In genomic region chr19:40921005-40921897, GRCh38 we compare ENCODE assay signal across 1 cellular context.
TF ChIP-seq lines count a peak whose summit lies in the region.

No MANE protein-coding gene starts in this region.

TF ChIP-seq in K562, 482 proteins besides CTCF, POLR2A, EP300 and RAD21 (continued from another document):
- TF ChIP-seq GTF2E2 (tag; IDR thresholded peaks at IDR 0.05) (0 out of 2 replicates have a peak, but pooled peaks have one; percentile 54), ZNF512 (tag; IDR thresholded peaks at IDR 0.05) (no peak), ZNF217 (CRISPR knock-in tag; IDR thresholded peaks at IDR 0.05) (no peak), EHMT2 (IDR thresholded peaks at IDR 0.05) (no peak), PHTF2 (CRISPR knock-in tag; IDR thresholded peaks at IDR 0.05) (no peak), SIX5 (IDR thresholded peaks at IDR 0.05; ENCODE audit: borderline replicate concordance in 1 of 2, insufficient read depth in 1 of 2, low read depth in 1 of 2, low read length in 2 of 2) (no peak), GATA2 (CRISPR knock-in tag; IDR thresholded peaks at IDR 0.05) (no peak), MCM2 (IDR thresholded peaks at IDR 0.05; ENCODE audit: low read depth) (no peak), RHOXF2B (CRISPR knock-in tag; conservative IDR thresholded peaks at IDR 0.05) (no peak), BRD9 (IDR thresholded peaks at IDR 0.05; ENCODE audit: low read depth, partially characterized antibody) (no peak), DMBX1 (CRISPR knock-in tag; IDR thresholded peaks at IDR 0.05; ENCODE audit: borderline replicate concordance) (no peak), NFXL1 (CRISPR knock-in tag; IDR thresholded peaks at IDR 0.05) (no peak), SIN3B (IDR thresholded peaks at IDR 0.05; ENCODE audit: low read depth) (no peak), ILF3 (IDR thresholded peaks at IDR 0.05; ENCODE audit: borderline replicate concordance) (no peak), SMAD1 (IDR thresholded peaks at IDR 0.05; ENCODE audit: low read depth, low read length, partially characterized antibody) (no peak), JUN (IDR thresholded peaks at IDR 0.05; ENCODE audit: borderline replicate concordance, low read depth, low read length) (0 out of 2 replicates have a peak, but pooled peaks have one; percentile 42), JUN (CRISPR knock-in tag; IDR thresholded peaks at IDR 0.05; ENCODE audit: borderline replicate concordance) (no peak), HMGN3 (IDR thresholded peaks at IDR 0.05; ENCODE audit: borderline replicate concordance, extremely low read depth, insufficient read length, low read depth, low read length) (no peak), BRF1 (IDR thresholded peaks at IDR 0.05; ENCODE audit: borderline replicate concordance, extremely low read depth, insufficient read length) (no peak), PHF21A (IDR thresholded peaks at IDR 0.05; ENCODE audit: borderline replicate concordance, low read depth) (no peak), ESRRA (IDR thresholded peaks at IDR 0.05; ENCODE audit: borderline replicate concordance, low read depth) (no peak), HDGF (IDR thresholded peaks at IDR 0.05) (no peak), THRB (CRISPR knock-in tag; conservative IDR thresholded peaks at IDR 0.05) (no peak), ZC3H4 (CRISPR knock-in tag; IDR thresholded peaks at IDR 0.05; ENCODE audit: borderline replicate concordance) (no peak), HMGXB4 (CRISPR knock-in tag; IDR thresholded peaks at IDR 0.05) (no peak), ZNF324 (CRISPR knock-in tag; IDR thresholded peaks at IDR 0.05) (no peak), ZNF584 (CRISPR knock-in tag; IDR thresholded peaks at IDR 0.05; ENCODE audit: low read depth) (0 out of 2 replicates have a peak, but pooled peaks have one; percentile 50), MCM5 (IDR thresholded peaks at IDR 0.05; ENCODE audit: low read depth) (no peak), MAZ (CRISPR knock-in tag; conservative IDR thresholded peaks at IDR 0.05 in 1 of 2, IDR thresholded peaks at IDR 0.05 in 1 of 2) (0 out of 4 replicates have a peak, but pooled peaks of 1 of the 2 experiments have one; percentile 13)
- TF ChIP-seq, protein P1, sequence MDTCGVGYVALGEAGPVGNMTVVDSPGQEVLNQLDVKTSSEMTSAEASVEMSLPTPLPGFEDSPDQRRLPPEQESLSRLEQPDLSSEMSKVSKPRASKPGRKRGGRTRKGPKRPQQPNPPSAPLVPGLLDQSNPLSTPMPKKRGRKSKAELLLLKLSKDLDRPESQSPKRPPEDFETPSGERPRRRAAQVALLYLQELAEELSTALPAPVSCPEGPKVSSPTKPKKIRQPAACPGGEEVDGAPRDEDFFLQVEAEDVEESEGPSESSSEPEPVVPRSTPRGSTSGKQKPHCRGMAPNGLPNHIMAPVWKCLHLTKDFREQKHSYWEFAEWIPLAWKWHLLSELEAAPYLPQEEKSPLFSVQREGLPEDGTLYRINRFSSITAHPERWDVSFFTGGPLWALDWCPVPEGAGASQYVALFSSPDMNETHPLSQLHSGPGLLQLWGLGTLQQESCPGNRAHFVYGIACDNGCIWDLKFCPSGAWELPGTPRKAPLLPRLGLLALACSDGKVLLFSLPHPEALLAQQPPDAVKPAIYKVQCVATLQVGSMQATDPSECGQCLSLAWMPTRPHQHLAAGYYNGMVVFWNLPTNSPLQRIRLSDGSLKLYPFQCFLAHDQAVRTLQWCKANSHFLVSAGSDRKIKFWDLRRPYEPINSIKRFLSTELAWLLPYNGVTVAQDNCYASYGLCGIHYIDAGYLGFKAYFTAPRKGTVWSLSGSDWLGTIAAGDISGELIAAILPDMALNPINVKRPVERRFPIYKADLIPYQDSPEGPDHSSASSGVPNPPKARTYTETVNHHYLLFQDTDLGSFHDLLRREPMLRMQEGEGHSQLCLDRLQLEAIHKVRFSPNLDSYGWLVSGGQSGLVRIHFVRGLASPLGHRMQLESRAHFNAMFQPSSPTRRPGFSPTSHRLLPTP (IDR thresholded peaks at IDR 0.05; ENCODE audit: borderline replicate concordance, extremely low read depth, insufficient read length) = no peak
- TF ChIP-seq, protein P2, sequence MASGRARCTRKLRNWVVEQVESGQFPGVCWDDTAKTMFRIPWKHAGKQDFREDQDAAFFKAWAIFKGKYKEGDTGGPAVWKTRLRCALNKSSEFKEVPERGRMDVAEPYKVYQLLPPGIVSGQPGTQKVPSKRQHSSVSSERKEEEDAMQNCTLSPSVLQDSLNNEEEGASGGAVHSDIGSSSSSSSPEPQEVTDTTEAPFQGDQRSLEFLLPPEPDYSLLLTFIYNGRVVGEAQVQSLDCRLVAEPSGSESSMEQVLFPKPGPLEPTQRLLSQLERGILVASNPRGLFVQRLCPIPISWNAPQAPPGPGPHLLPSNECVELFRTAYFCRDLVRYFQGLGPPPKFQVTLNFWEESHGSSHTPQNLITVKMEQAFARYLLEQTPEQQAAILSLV (tag; IDR thresholded peaks at IDR 0.05) = no peak
- TF ChIP-seq, protein P3, sequence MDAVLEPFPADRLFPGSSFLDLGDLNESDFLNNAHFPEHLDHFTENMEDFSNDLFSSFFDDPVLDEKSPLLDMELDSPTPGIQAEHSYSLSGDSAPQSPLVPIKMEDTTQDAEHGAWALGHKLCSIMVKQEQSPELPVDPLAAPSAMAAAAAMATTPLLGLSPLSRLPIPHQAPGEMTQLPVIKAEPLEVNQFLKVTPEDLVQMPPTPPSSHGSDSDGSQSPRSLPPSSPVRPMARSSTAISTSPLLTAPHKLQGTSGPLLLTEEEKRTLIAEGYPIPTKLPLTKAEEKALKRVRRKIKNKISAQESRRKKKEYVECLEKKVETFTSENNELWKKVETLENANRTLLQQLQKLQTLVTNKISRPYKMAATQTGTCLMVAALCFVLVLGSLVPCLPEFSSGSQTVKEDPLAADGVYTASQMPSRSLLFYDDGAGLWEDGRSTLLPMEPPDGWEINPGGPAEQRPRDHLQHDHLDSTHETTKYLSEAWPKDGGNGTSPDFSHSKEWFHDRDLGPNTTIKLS (IDR thresholded peaks at IDR 0.05; ENCODE audit: borderline replicate concordance, low read depth) = no peak
- TF ChIP-seq, protein P4, sequence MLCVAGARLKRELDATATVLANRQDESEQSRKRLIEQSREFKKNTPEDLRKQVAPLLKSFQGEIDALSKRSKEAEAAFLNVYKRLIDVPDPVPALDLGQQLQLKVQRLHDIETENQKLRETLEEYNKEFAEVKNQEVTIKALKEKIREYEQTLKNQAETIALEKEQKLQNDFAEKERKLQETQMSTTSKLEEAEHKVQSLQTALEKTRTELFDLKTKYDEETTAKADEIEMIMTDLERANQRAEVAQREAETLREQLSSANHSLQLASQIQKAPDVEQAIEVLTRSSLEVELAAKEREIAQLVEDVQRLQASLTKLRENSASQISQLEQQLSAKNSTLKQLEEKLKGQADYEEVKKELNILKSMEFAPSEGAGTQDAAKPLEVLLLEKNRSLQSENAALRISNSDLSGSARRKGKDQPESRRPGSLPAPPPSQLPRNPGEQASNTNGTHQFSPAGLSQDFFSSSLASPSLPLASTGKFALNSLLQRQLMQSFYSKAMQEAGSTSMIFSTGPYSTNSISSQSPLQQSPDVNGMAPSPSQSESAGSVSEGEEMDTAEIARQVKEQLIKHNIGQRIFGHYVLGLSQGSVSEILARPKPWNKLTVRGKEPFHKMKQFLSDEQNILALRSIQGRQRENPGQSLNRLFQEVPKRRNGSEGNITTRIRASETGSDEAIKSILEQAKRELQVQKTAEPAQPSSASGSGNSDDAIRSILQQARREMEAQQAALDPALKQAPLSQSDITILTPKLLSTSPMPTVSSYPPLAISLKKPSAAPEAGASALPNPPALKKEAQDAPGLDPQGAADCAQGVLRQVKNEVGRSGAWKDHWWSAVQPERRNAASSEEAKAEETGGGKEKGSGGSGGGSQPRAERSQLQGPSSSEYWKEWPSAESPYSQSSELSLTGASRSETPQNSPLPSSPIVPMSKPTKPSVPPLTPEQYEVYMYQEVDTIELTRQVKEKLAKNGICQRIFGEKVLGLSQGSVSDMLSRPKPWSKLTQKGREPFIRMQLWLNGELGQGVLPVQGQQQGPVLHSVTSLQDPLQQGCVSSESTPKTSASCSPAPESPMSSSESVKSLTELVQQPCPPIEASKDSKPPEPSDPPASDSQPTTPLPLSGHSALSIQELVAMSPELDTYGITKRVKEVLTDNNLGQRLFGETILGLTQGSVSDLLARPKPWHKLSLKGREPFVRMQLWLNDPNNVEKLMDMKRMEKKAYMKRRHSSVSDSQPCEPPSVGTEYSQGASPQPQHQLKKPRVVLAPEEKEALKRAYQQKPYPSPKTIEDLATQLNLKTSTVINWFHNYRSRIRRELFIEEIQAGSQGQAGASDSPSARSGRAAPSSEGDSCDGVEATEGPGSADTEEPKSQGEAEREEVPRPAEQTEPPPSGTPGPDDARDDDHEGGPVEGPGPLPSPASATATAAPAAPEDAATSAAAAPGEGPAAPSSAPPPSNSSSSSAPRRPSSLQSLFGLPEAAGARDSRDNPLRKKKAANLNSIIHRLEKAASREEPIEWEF (CRISPR knock-in tag; IDR thresholded peaks at IDR 0.05) = no peak
- TF ChIP-seq, protein P5, sequence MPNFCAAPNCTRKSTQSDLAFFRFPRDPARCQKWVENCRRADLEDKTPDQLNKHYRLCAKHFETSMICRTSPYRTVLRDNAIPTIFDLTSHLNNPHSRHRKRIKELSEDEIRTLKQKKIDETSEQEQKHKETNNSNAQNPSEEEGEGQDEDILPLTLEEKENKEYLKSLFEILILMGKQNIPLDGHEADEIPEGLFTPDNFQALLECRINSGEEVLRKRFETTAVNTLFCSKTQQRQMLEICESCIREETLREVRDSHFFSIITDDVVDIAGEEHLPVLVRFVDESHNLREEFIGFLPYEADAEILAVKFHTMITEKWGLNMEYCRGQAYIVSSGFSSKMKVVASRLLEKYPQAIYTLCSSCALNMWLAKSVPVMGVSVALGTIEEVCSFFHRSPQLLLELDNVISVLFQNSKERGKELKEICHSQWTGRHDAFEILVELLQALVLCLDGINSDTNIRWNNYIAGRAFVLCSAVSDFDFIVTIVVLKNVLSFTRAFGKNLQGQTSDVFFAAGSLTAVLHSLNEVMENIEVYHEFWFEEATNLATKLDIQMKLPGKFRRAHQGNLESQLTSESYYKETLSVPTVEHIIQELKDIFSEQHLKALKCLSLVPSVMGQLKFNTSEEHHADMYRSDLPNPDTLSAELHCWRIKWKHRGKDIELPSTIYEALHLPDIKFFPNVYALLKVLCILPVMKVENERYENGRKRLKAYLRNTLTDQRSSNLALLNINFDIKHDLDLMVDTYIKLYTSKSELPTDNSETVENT (CRISPR knock-in tag; IDR thresholded peaks at IDR 0.05) = no peak
